In the genomic region with DNA sequence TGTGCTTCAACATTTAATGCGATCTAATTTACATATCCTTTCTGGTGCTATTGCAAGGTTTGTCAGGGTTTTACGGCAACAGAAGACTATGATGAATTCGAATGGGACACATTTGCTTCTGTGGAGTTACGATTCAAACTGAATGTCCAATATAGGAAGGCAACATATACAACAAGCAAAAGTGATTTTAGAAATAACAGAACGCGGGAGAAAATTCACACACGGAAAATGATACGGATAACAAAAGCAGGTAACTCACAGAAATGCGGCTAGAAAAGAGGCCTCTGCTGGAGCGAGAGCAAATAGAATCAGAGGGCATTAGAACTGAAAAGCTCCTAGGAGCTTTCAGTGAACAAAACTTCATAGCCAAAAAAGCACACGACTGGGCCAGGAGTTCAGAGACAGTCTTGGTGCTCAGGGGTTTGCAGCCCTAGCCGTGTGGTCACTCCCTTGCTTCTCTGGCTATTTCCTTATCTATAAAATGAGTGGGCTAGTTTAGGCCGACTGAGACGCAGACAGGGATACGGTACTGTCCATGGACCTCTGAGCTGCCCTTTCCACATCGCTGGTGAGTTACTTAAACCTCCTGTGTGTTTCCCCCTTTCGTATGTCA, we compare ENCODE assay signal across 8 cellular contexts. TPM values are rescaled to one million over a fixed set of nuclear protein-coding genes. Genes with fewer than 3 reads are reported as not detected.
DNase-seq lines count a peak whose midpoint lies in the region; ATAC-seq, FAIRE-seq and TF ChIP-seq lines count a peak whose summit lies in the region.

No MANE protein-coding gene starts in this region.

- peak overlapping the region; percentile 88 to 99 for H3K9ac ChIP-seq in kidney (ENCODE audit: low read length in 2 of 2)

- peak overlapping the region; percentile 93 for H3K4me3 Mint-ChIP-seq in activated T-cell treated with anti-CD3 and anti-CD28 coated beads, Interleukin-2, amount 50 U/mL, for 24 hours

- peaks cover 5 to 6% of the 10 kb centered on the region in 2 donors for H3K4me1 ChIP-seq in kidney (ENCODE audit: control insufficient read depth in 1 of 2, insufficient read depth in 1 of 2, low read depth in 1 of 2, low read length in 2 of 2)

- peaks cover 30% of the 10 kb centered on the region for H3K36me3 Mint-ChIP-seq in activated T-cell treated with anti-CD3 and anti-CD28 coated beads, Interleukin-2, amount 50 U/mL, for 24 hours (ENCODE audit: low read depth)

- FAIRE-seq in kidney (lab: Jason Lieb, UNC), result no peak

- peak; percentile 28 for ATAC-seq in HG02571 (IDR thresholded peaks at IDR 0.05; ENCODE audit: unreplicated experiment)

- no peaks in the 10 kb centered on the region for H3K27me3 Mint-ChIP-seq in activated T-cell treated with anti-CD3 and anti-CD28 coated beads, Interleukin-2, amount 50 U/mL, for 24 hours

- H3K27ac ChIP-seq in kidney (ENCODE audit: low read depth in 2 of 2, low read length in 2 of 2) (peak overlapping the region; percentile 97 to 99), temporal lobe (ENCODE audit: low read depth, low read length) (peak overlapping the region; percentile 82)

- H3K4me1 Mint-ChIP-seq in activated T-cell treated with anti-CD3 and anti-CD28 coated beads, Interleukin-2, amount 50 U/mL, for 24 hours (ENCODE audit: low read depth), result peaks cover 36% of the 10 kb centered on the region

- H3K27ac Mint-ChIP-seq in activated T-cell treated with anti-CD3 and anti-CD28 coated beads, Interleukin-2, amount 50 U/mL, for 24 hours, result peak overlapping the region; percentile 99

- H3K36me3 ChIP-seq in kidney (ENCODE audit: control insufficient read depth in 1 of 2, insufficient read depth in 2 of 2, low read length in 2 of 2), result no peaks in the 10 kb centered on the region

- peak overlapping the region; percentile 100 for H3K4me3 ChIP-seq in astrocyte of the cerebellum (ENCODE audit: low read depth, low read length)
- H3K4me3 ChIP-seq in kidney (ENCODE audit: low read length in 2 of 2), result peak overlapping the region; percentile 92 to 96

- H3K9me3 Mint-ChIP-seq in activated T-cell treated with anti-CD3 and anti-CD28 coated beads, Interleukin-2, amount 50 U/mL, for 24 hours, result no peaks in the 10 kb centered on the region

- in situ Hi-C loops in astrocyte of the cerebellum (cut with HindIII; ENCODE audit: low sequenced_read_pairs), result no loop called here

- intact Hi-C loops in kidney (cut with DNase I), result no loop called here

- TF ChIP-seq CTCF in astrocyte of the cerebellum (IDR thresholded peaks at IDR 0.05; ENCODE audit: low read depth, low read length, missing control alignments), result no peak
- TF ChIP-seq CTCF in kidney (IDR thresholded peaks at IDR 0.05; ENCODE audit: borderline replicate concordance, extremely low read depth, insufficient read depth), result no peak

- H3K9me3 ChIP-seq in kidney (ENCODE audit: control insufficient read depth in 1 of 2, low read length in 2 of 2), result no peaks in the 10 kb centered on the region

- no peak for DNase-seq in activated T-cell treated with anti-CD3 and anti-CD28 coated beads, Interleukin-2, amount 50 U/mL, for 24 hours
- no peak for DNase-seq in activated T-cell treated with anti-CD3 and anti-CD28 coated beads, Interleukin-2, amount 50 U/mL, for 1 hour
- DNase-seq in NCI-H146 (lab: John Stamatoyannopoulos, UW), result peak; percentile 71
- peak; percentile 19 for DNase-seq in astrocyte of the cerebellum (ENCODE audit: low read depth)
- DNase-seq in kidney, result no peak
- DNase-seq in occipital lobe (lab: John Stamatoyannopoulos, UW), result no peak

RNA-seq across cellular contexts. Expression of a gene that starts 0.6 kb away (rescaled TPM):
- total RNA-seq in kidney (113 TPM), temporal lobe (64.2 TPM), occipital lobe (81.1 TPM)
- 88.4 TPM for polyA plus RNA-seq in kidney (ENCODE audit: insufficient read depth, low read depth, low replicate concordance)

Comparison
In these comparisons a context has a peak if more than half of its experiments do, and no peak if none do; other contexts are left out.
1. DNase-seq: peak in NCI-H146 (single experiment) and astrocyte of the cerebellum (single experiment); none in activated T-cell treated with anti-CD3 and anti-CD28 coated beads, Interleukin-2, amount 50 U/mL, for 24 hours (single experiment), activated T-cell treated with anti-CD3 and anti-CD28 coated beads, Interleukin-2, amount 50 U/mL, for 1 hour (single experiment), kidney (single experiment) and occipital lobe (single experiment).